ENCODE assay signal across 28 cellular contexts in genomic region chr1:178665579-178665978, GRCh38.
"Had no signal": no experiment of that assay in that cellular context is flagged by ENCODE, and none has a peak within 500 bp of the region (broad histone marks: within the 10 kb centered on the region; RNA-seq: fewer than 3 reads in every experiment).

No MANE protein-coding gene starts in this region.

- H3K4me2 ChIP-seq: smooth muscle cell had no signal

- H3K9me3 ChIP-seq: colonic mucosa, gastrocnemius medialis, lower lobe of right lung, neutrophil, testis, tibial artery had no signal

- H2AFZ ChIP-seq: parathyroid adenoma had no signal

- H3K4me3 Mint-ChIP-seq: dendritic cell treated with granulocyte-macrophage colony-stimulating factor and Interleukin-4, amounts not matched to agents 40 ng/mL and 50 ng/mL, for 4 days; endodermal cell; natural killer cell treated with Interleukin-12 subunit alpha and Interleukin-12 subunit beta and Interleukin-15 and Interleukin-18, amount 100 ng/mL, for 72 hours; neural crest cell; type B pancreatic cell had no signal

- H3K27ac Mint-ChIP-seq: dendritic cell treated with granulocyte-macrophage colony-stimulating factor and Interleukin-4, amounts not matched to agents 40 ng/mL and 50 ng/mL, for 4 days; endodermal cell; natural killer cell treated with Interleukin-12 subunit alpha and Interleukin-12 subunit beta and Interleukin-15 and Interleukin-18, amount 100 ng/mL, for 72 hours; progenitor cell of endocrine pancreas; type B pancreatic cell had no signal

- H3K9me3 Mint-ChIP-seq: endodermal cell; natural killer cell treated with Interleukin-12 subunit alpha and Interleukin-12 subunit beta and Interleukin-15 and Interleukin-18, amount 100 ng/mL, for 72 hours; neural crest cell; type B pancreatic cell had no signal

- H3K36me3 Mint-ChIP-seq: natural killer cell treated with Interleukin-12 subunit alpha and Interleukin-12 subunit beta and Interleukin-15 and Interleukin-18, amount 100 ng/mL, for 72 hours; type B pancreatic cell had no signal

- H3K36me3 ChIP-seq: colonic mucosa, gastrocnemius medialis, lower lobe of right lung, neutrophil, tibial artery had no signal

- H3K79me2 ChIP-seq: parathyroid adenoma had no signal

- H3K27ac ChIP-seq: colonic mucosa, epithelial cell of prostate, gastrocnemius medialis, lower lobe of right lung, neutrophil, parathyroid adenoma, testis, tibial artery had no signal

- FAIRE-seq: keratinocyte had no signal

- H3K27me3 ChIP-seq: colonic mucosa, gastrocnemius medialis, neutrophil, testis, tibial artery had no signal

- H3K27me3 Mint-ChIP-seq: dendritic cell treated with granulocyte-macrophage colony-stimulating factor and Interleukin-4, amounts not matched to agents 40 ng/mL and 50 ng/mL, for 4 days had no signal

- H3K4me1 ChIP-seq: colonic mucosa, gastrocnemius medialis, lower lobe of right lung, parathyroid adenoma, testis, tibial artery had no signal

- H3K4me3 ChIP-seq: colonic mucosa, gastrocnemius medialis, lower lobe of right lung, smooth muscle cell, testis, tibial artery had no signal

- ATAC-seq: esophagus mucosa; gastrocnemius medialis; left ventricle myocardium superior; lower lobe of right lung; natural killer cell treated with Interleukin-12 subunit alpha and Interleukin-12 subunit beta and Interleukin-15 and Interleukin-18, amount 100 ng/mL, for 72 hours; sciatic nerve; stimulated activated naive CD8-positive, alpha-beta T cell treated with anti-CD3 and anti-CD28 coated beads, Interleukin-15, Interleukin-2, amounts not matched to agents 100 U/mL and 50 U/mL, for 24 hours had no signal

- DNase-seq: colonic mucosa; effector CD8-positive, alpha-beta T cell; endodermal cell; foreskin fibroblast; gastrocnemius medialis; head of caudate nucleus; left ventricle myocardium superior; lower lobe of right lung; stimulated activated CD4-positive, alpha-beta T cell treated with anti-CD3 and anti-CD28 coated beads, Interleukin-12 subunit alpha, Interleukin-12 subunit beta, amount 100 ng/mL, for 4 hours; stimulated activated CD4-positive, alpha-beta T cell treated with anti-CD3 and anti-CD28 coated beads, Interleukin-1b, Interleukin-23, amount 100 ng/mL, for 48 hours; stimulated activated CD4-positive, alpha-beta T cell treated with anti-CD3 and anti-CD28 coated beads, Interleukin-4, amount 100 ng/mL, for 1 hour; stimulated activated CD8-positive, alpha-beta memory T cell treated with anti-CD3 and anti-CD28 coated beads, Interleukin-4, amount 100 ng/mL, for 48 hours; stimulated activated naive CD8-positive, alpha-beta T cell treated with anti-CD3 and anti-CD28 coated beads, Interleukin-15, Interleukin-2, amounts not matched to agents 100 U/mL and 50 U/mL, for 24 hours; substantia nigra; testis; tibial artery had no signal
